1 cellular context compared by ENCODE assay signal in genomic region chr4:52836120-52836519, GRCh38.
TF ChIP-seq lines count a peak whose summit lies in the region.

No MANE protein-coding gene starts in this region.

TF ChIP-seq in GM23338, 12 proteins besides CTCF, POLR2A, EP300 and RAD21:
- TF ChIP-seq, protein P1, sequence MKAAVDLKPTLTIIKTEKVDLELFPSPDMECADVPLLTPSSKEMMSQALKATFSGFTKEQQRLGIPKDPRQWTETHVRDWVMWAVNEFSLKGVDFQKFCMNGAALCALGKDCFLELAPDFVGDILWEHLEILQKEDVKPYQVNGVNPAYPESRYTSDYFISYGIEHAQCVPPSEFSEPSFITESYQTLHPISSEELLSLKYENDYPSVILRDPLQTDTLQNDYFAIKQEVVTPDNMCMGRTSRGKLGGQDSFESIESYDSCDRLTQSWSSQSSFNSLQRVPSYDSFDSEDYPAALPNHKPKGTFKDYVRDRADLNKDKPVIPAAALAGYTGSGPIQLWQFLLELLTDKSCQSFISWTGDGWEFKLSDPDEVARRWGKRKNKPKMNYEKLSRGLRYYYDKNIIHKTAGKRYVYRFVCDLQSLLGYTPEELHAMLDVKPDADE (IDR thresholded peaks at IDR 0.05), result no peak
- TF ChIP-seq, protein P2, sequence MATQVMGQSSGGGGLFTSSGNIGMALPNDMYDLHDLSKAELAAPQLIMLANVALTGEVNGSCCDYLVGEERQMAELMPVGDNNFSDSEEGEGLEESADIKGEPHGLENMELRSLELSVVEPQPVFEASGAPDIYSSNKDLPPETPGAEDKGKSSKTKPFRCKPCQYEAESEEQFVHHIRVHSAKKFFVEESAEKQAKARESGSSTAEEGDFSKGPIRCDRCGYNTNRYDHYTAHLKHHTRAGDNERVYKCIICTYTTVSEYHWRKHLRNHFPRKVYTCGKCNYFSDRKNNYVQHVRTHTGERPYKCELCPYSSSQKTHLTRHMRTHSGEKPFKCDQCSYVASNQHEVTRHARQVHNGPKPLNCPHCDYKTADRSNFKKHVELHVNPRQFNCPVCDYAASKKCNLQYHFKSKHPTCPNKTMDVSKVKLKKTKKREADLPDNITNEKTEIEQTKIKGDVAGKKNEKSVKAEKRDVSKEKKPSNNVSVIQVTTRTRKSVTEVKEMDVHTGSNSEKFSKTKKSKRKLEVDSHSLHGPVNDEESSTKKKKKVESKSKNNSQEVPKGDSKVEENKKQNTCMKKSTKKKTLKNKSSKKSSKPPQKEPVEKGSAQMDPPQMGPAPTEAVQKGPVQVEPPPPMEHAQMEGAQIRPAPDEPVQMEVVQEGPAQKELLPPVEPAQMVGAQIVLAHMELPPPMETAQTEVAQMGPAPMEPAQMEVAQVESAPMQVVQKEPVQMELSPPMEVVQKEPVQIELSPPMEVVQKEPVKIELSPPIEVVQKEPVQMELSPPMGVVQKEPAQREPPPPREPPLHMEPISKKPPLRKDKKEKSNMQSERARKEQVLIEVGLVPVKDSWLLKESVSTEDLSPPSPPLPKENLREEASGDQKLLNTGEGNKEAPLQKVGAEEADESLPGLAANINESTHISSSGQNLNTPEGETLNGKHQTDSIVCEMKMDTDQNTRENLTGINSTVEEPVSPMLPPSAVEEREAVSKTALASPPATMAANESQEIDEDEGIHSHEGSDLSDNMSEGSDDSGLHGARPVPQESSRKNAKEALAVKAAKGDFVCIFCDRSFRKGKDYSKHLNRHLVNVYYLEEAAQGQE (IDR thresholded peaks at IDR 0.05; ENCODE audit: unreplicated experiment), result no peak
- no peak for TF ChIP-seq JUNB (IDR thresholded peaks at IDR 0.05; ENCODE audit: unreplicated experiment)
- TF ChIP-seq POLR2AphosphoS5 (IDR thresholded peaks at IDR 0.05; ENCODE audit: low read depth), result no peak
- no peak for TF ChIP-seq NANOG (IDR thresholded peaks at IDR 0.05; ENCODE audit: borderline replicate concordance)
- no peak for TF ChIP-seq ZNF462 (CRISPR knock-in tag; IDR thresholded peaks at IDR 0.05)
- no peak for TF ChIP-seq CREB1 (CRISPR knock-in tag; IDR thresholded peaks at IDR 0.05; ENCODE audit: low read depth)
- TF ChIP-seq EZH2phosphoT487 (IDR thresholded peaks at IDR 0.05; ENCODE audit: unreplicated experiment), result no peak
- TF ChIP-seq ZNF114 (CRISPR knock-in tag; IDR thresholded peaks at IDR 0.05), result no peak
- TF ChIP-seq STAT1 (IDR thresholded peaks at IDR 0.05; ENCODE audit: unreplicated experiment), result no peak
- no peak for TF ChIP-seq EZH2 (IDR thresholded peaks at IDR 0.05; ENCODE audit: low read depth, unreplicated experiment)
- no peak for TF ChIP-seq ZNF331 (CRISPR knock-in tag; IDR thresholded peaks at IDR 0.05; ENCODE audit: low read depth)
